Comparison of ENCODE assay signal across 12 cellular contexts in the genomic region with DNA sequence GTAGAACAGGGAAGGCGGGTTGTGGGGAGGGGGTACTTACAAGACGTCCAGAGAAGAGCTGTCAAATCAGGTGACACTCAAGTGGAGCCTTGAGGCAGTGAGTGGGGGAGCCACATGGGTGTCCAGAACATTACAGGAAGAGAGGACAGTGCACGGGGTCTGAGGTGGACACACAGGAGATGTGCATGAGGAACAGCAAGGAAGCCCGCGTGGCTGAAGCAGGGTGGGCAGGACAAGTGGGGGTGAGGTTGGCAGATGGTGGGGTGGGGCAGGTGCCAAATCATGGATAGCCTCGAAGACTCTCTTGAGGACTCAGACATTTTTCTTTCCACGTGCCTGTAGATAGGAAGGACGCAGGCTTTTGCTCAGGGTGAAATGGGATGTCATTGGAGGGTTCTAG. TPM values are rescaled to one million over a fixed set of nuclear protein-coding genes. Genes with fewer than 3 reads are reported as not detected.
DNase-seq lines count a peak whose midpoint lies in the region; ATAC-seq and TF ChIP-seq lines count a peak whose summit lies in the region.
"Had no signal": no experiment of that assay in that cellular context is flagged by ENCODE, and none has a peak within 500 bp of the region (broad histone marks: within the 10 kb centered on the region; RNA-seq: fewer than 3 reads in every experiment).

No MANE protein-coding gene starts in this region.

- intact Hi-C loops in Caco-2 (cut with micrococcal nuclease; ENCODE audit: unreplicated experiment): no loop called here
- intact Hi-C loops in mucosa of descending colon (cut with DNase I, micrococcal nuclease): no loop called here
- intact Hi-C loops in lower leg skin (cut with DNase I; ENCODE audit: low total_unique reads): no loop called here
- intact Hi-C loops in esophagus muscularis mucosa (cut with DNase I): no loop called here

- TF ChIP-seq EP300 in esophagus muscularis mucosa (IDR thresholded peaks at IDR 0.05): no peak

- no peaks in the 10 kb centered on the region for H3K27me3 ChIP-seq in Caco-2 (replicated peaks; ENCODE audit: control insufficient read depth, insufficient read depth, low read length)
- no peaks in the 10 kb centered on the region for H3K27me3 ChIP-seq in duodenal mucosa (ENCODE audit: control insufficient read depth in 1 of 2, insufficient read depth in 2 of 2, low read length in 2 of 2)
- peaks cover 0 to 37% (median 7%) of the 10 kb centered on the region in 4 donors for H3K27me3 ChIP-seq in esophagus muscularis mucosa
- H3K27me3 ChIP-seq: BLaER1 treated with 17β-estradiol and CSF1 and Interleukin-3, amounts not matched to agents 10 nM and 100 nM had no signal

- no peaks in the 10 kb centered on the region for H3K9me3 ChIP-seq in Caco-2
- no peaks in the 10 kb centered on the region for H3K9me3 ChIP-seq in duodenal mucosa (ENCODE audit: control insufficient read depth in 1 of 2, low read length in 2 of 2)
- no peaks in the 10 kb centered on the region for H3K9me3 ChIP-seq in mucosa of descending colon
- no peaks in the 10 kb centered on the region for H3K9me3 ChIP-seq in esophagus muscularis mucosa
- H3K9me3 ChIP-seq: BLaER1 treated with 17β-estradiol and CSF1 and Interleukin-3, amounts not matched to agents 10 nM and 100 nM had no signal

- H3K4me1 ChIP-seq in Caco-2: no peaks in the 10 kb centered on the region; the same call in 1 of the 2 replicates
- peaks cover 5 to 7% of the 10 kb centered on the region in 2 donors for H3K4me1 ChIP-seq in duodenal mucosa (ENCODE audit: control insufficient read depth in 1 of 2, insufficient read depth in 2 of 2, low read length in 2 of 2)
- H3K4me1 ChIP-seq in mucosa of descending colon (ENCODE audit: low read depth): peaks cover 4% of the 10 kb centered on the region
- H3K4me1 ChIP-seq in esophagus muscularis mucosa: peaks cover 6 to 9% (median 8%) of the 10 kb centered on the region in 4 donors

- WGBS in lower leg skin, 2 donors: 59 to 61% methylated on average over 8 of the region's 8 CpGs
- WGBS in esophagus muscularis mucosa: 63% methylated on average over 8 of the region's 8 CpGs

- no TSS peak for BruUV-seq in Caco-2 (replicated peaks; lab: Mats Ljungman, UMichigan)

- no peaks in the 10 kb centered on the region for H3K9me3 Mint-ChIP-seq in Caco-2 (ENCODE audit: unreplicated experiment)
- H3K9me3 Mint-ChIP-seq: dendritic cell treated with granulocyte-macrophage colony-stimulating factor and Interleukin-4, amounts not matched to agents 40 ng/mL and 50 ng/mL, for 4 days had no signal

- no peak for TF ChIP-seq POLR2A in lower leg skin (IDR thresholded peaks at IDR 0.05)
- no peak for TF ChIP-seq POLR2A in esophagus muscularis mucosa (IDR thresholded peaks at IDR 0.05; ENCODE audit: low read depth)

- H3K4me1 Mint-ChIP-seq in Caco-2 (ENCODE audit: low read depth, unreplicated experiment): peaks cover 12% of the 10 kb centered on the region

- H3K4me3 ChIP-seq in Caco-2 (ENCODE audit: low read depth, low read length): no peak overlapping the region
- peak overlapping the region; percentile 78 for H3K4me3 ChIP-seq in LNCaP clone FGC (ENCODE audit: low read depth, low read length)
- H3K4me3 ChIP-seq in duodenal mucosa (ENCODE audit: low read depth in 1 of 2, low read length in 2 of 2): peak overlapping the region; percentile 62 to 65
- H3K4me3 ChIP-seq in mucosa of descending colon: no peak overlapping the region
- H3K4me3 ChIP-seq in lower leg skin (ENCODE audit: low read depth, poor library complexity, severe bottlenecking): no peak overlapping the region
- no peak overlapping the region for H3K4me3 ChIP-seq in esophagus muscularis mucosa
- H3K4me3 ChIP-seq: BLaER1 treated with 17β-estradiol and CSF1 and Interleukin-3, amounts not matched to agents 10 nM and 100 nM had no signal

- H3K36me3 Mint-ChIP-seq in Caco-2 (ENCODE audit: insufficient read depth, unreplicated experiment): peaks cover 12% of the 10 kb centered on the region

- ATAC-seq in mucosa of descending colon: peak; percentile 18
- no peak for ATAC-seq in HG02885 (IDR thresholded peaks at IDR 0.05; ENCODE audit: poor library complexity, unreplicated experiment)

- TF ChIP-seq CTCF in Caco-2 (IDR thresholded peaks at IDR 0.05; ENCODE audit: insufficient read depth in 1 of 2, low read depth in 1 of 2, low read length in 1 of 2, severe bottlenecking in 1 of 2, unreplicated experiment in 1 of 2) (no peak), LNCaP clone FGC (IDR thresholded peaks at IDR 0.05; ENCODE audit: control insufficient read depth, extremely low read depth, insufficient read depth) (no peak), mucosa of descending colon (IDR thresholded peaks at IDR 0.05) (no peak), lower leg skin (IDR thresholded peaks at IDR 0.05) (no peak), esophagus muscularis mucosa (IDR thresholded peaks at IDR 0.05) (no peak)

- H3K36me3 ChIP-seq in Caco-2 (ENCODE audit: control insufficient read depth, insufficient read depth, low read length) (no peaks in the 10 kb centered on the region), duodenal mucosa (ENCODE audit: control insufficient read depth in 1 of 2, insufficient read depth in 2 of 2, low read length in 2 of 2) (no peaks in the 10 kb centered on the region), mucosa of descending colon (ENCODE audit: low read depth) (no peaks in the 10 kb centered on the region), esophagus muscularis mucosa (no peaks in the 10 kb centered on the region)
- H3K36me3 ChIP-seq: BLaER1 treated with 17β-estradiol and CSF1 and Interleukin-3, amounts not matched to agents 10 nM and 100 nM had no signal

- POLR2A ChIA-PET in Caco-2 (lab: Charles Lee): interaction anchor here (0.9 kb wide), 1 partner anchor 24 kb away, joined by 4 read pairs; the partner anchor contains the start of gene XKR8

- H3K27ac ChIP-seq in duodenal mucosa (ENCODE audit: low read depth, low read length): no peak overlapping the region
- no peak overlapping the region for H3K27ac ChIP-seq in esophagus muscularis mucosa (replicated peaks in 1 of 4)
- H3K27ac ChIP-seq: BLaER1 treated with 17β-estradiol and CSF1 and Interleukin-3, amounts not matched to agents 10 nM and 100 nM had no signal

- CTCF ChIA-PET in Caco-2 (lab: Charles Lee): no interaction called here

- H3K9ac ChIP-seq in duodenal mucosa (ENCODE audit: low read depth in 1 of 2, low read length in 2 of 2): peak overlapping the region in 1 of 2 donors; percentile 65

- DNase-seq in Caco-2 (no peak), LNCaP clone FGC (ENCODE audit: low read depth) (no peak), mucosa of descending colon (peak in 2 of 3 donors; percentile 44 to 45), lower leg skin (ENCODE audit: low spot score in 2 of 2) (no peak), esophagus muscularis mucosa (ENCODE audit: extremely low spot score) (no peak), C1 segment of cervical spinal cord (lab: John Stamatoyannopoulos, UW) (no peak)
- DNase-seq: foreskin melanocyte had no signal

- no peaks in the 10 kb centered on the region for H3K27me3 Mint-ChIP-seq in Caco-2 (ENCODE audit: insufficient read depth, unreplicated experiment)

- peak overlapping the region; percentile 70 for H3K4me3 Mint-ChIP-seq in Caco-2 (ENCODE audit: unreplicated experiment)
- H3K4me3 Mint-ChIP-seq: dendritic cell treated with granulocyte-macrophage colony-stimulating factor and Interleukin-4, amounts not matched to agents 40 ng/mL and 50 ng/mL, for 4 days had no signal

- peak overlapping the region; percentile 66 for H3K27ac Mint-ChIP-seq in Caco-2 (ENCODE audit: unreplicated experiment)
- H3K27ac Mint-ChIP-seq: dendritic cell treated with granulocyte-macrophage colony-stimulating factor and Interleukin-4, amounts not matched to agents 40 ng/mL and 50 ng/mL, for 4 days had no signal

RNA-seq across cellular contexts. Expression of gene SMPDL3B, which starts 0.9 kb away (rescaled TPM):
- total RNA-seq in Caco-2 (2022): 11.3 and 11.7 TPM in 2 replicates
- 10 to 100 TPM; 17.3 to 45.4 (median 30.9) TPM for total RNA-seq in mucosa of descending colon
- 1 to 10 TPM in 3 of 4 donors, under 1 TPM in 1; 0.55 to 3.5 (median 2.1) TPM for total RNA-seq in lower leg skin
- total RNA-seq in esophagus muscularis mucosa: under 1 TPM in 2 of 4 donors, not detected in 2; 0.23 to 0.58 TPM
- total RNA-seq: mesenteric fat pad had no signal

RNA-seq across cellular contexts. Expression of gene RPA2, which starts 21.3 kb away (rescaled TPM):
- total RNA-seq in Caco-2 (2022): 56.1 and 71.0 TPM in 2 replicates
- 10 to 100 TPM; 14.2 to 20.6 (median 19.2) TPM for total RNA-seq in mucosa of descending colon
- total RNA-seq in lower leg skin: 10 to 100 TPM; 24.9 to 35.8 (median 32.4) TPM
- total RNA-seq in esophagus muscularis mucosa: 10 to 100 TPM; 21.2 to 41.5 (median 30.6) TPM

RNA-seq across cellular contexts. Expression of gene XKR8, which starts 24.1 kb away (rescaled TPM):
- 8.9 and 10.4 TPM in 2 replicates for total RNA-seq in Caco-2 (2022)
- 1 to 10 TPM; 8.2 to 9.8 (median 9.1) TPM for total RNA-seq in mucosa of descending colon
- total RNA-seq in lower leg skin: 1 to 10 TPM; 4.4 to 8.6 (median 6.4) TPM
- 10 to 100 TPM in 1 of 4 donors, 1 to 10 TPM in 3; 4.1 to 12.2 (median 6.8) TPM for total RNA-seq in esophagus muscularis mucosa

Comparison
In these comparisons a context has a peak if more than half of its experiments do, and no peak if none do; other contexts are left out.
1. DNase-seq: peak in mucosa of descending colon (2 of 3); none in Caco-2 (0 of 2), LNCaP clone FGC (single experiment), lower leg skin (0 of 2), esophagus muscularis mucosa (single experiment) and C1 segment of cervical spinal cord (0 of 14).
2. H3K4me3 ChIP-seq: peak in LNCaP clone FGC (single experiment) and duodenal mucosa (2 of 2); none in Caco-2 (single experiment), mucosa of descending colon (single experiment), lower leg skin (single experiment) and esophagus muscularis mucosa (0 of 4).